ENCODE assay signal across 13 cellular contexts in genomic region chr1:229947968-229948367, GRCh38.
DNase-seq lines count a peak whose midpoint lies in the region; ATAC-seq and TF ChIP-seq lines count a peak whose summit lies in the region.
"Had no signal": no experiment of that assay in that cellular context is flagged by ENCODE, and none has a peak within 500 bp of the region (broad histone marks: within the 10 kb centered on the region; RNA-seq: fewer than 3 reads in every experiment).

No MANE protein-coding gene starts in this region.

- H3K36me3 ChIP-seq in HEK293 (ENCODE audit: control insufficient read depth in 2 of 2, insufficient read depth in 1 of 2, low read length in 2 of 2) (no peaks in the 10 kb centered on the region), left lung (no peaks in the 10 kb centered on the region)

- H3K27ac ChIP-seq in HEK293 (ENCODE audit: extremely low read depth, low read depth, low read length), result no peak overlapping the region
- H3K27ac ChIP-seq in RWPE1, result no peak overlapping the region
- no peak overlapping the region for H3K27ac ChIP-seq in left lung
- no peak overlapping the region for H3K27ac ChIP-seq in right cardiac atrium (ENCODE audit: low read length)

- H3K4me3 ChIP-seq in HEK293 (ENCODE audit: low read depth, low read length) (no peak overlapping the region), cardiac fibroblast (replicated peaks in 1 of 2; ENCODE audit: low read depth in 2 of 2, low read length in 2 of 2) (no peak overlapping the region), left lung (no peak overlapping the region), right cardiac atrium (ENCODE audit: low read length) (no peak overlapping the region)

- DNase-seq in RWPE1 (ENCODE audit: low spot score), result peak; percentile 65
- DNase-seq in cardiac fibroblast (ENCODE audit: low read depth in 2 of 2), result peak; percentile 2 to 42
- no peak for DNase-seq in left lung
- no peak for DNase-seq in NCI-H2029 (lab: John Stamatoyannopoulos, UW)
- DNase-seq in right cardiac atrium, result no peak
- DNase-seq: CD4-positive, alpha-beta memory T cell; HFFc6; NCI-H2081; NCI-H526; OCI-M1; Right ventricle myocardium superior had no signal

- H3K9me3 ChIP-seq in HEK293 (ENCODE audit: control insufficient read depth, insufficient read depth, low read depth, low read length) (no peaks in the 10 kb centered on the region), left lung (no peaks in the 10 kb centered on the region), right cardiac atrium (ENCODE audit: control insufficient read depth, low read length) (no peaks in the 10 kb centered on the region)

- ATAC-seq in left lung (peak; percentile 53), HG02938 (IDR thresholded peaks at IDR 0.05; ENCODE audit: unreplicated experiment) (no peak), right cardiac atrium (no peak)

- no peaks in the 10 kb centered on the region for H3K4me1 ChIP-seq in HEK293 (ENCODE audit: control insufficient read depth, insufficient read depth, low read length)
- H3K4me1 ChIP-seq in left lung, result no peaks in the 10 kb centered on the region
- no peaks in the 10 kb centered on the region for H3K4me1 ChIP-seq in right cardiac atrium (ENCODE audit: control insufficient read depth, insufficient read depth, low read length)

- CTCF ChIA-PET in HEK293 (lab: Yijun Ruan, JAX), result no interaction called here
- CTCF ChIA-PET in RWPE1 (lab: Yijun Ruan, JAX), result no interaction called here

- intact Hi-C loops in left lung (cut with DNase I) (no loop called here), right cardiac atrium (cut with DNase I) (no loop called here)

- TF ChIP-seq CTCF in HEK293 (tag by site-specific recombination; IDR thresholded peaks at IDR 0.05) (no peak), RWPE1 (conservative IDR thresholded peaks at IDR 0.05; ENCODE audit: low read depth) (no peak), cardiac fibroblast (IDR thresholded peaks at IDR 0.05; ENCODE audit: low read depth, low read length) (no peak), left lung (IDR thresholded peaks at IDR 0.05) (no peak)

- POLR2A ChIA-PET in HEK293 (lab: Yijun Ruan, JAX) (no interaction called here), RWPE1 (lab: Yijun Ruan, JAX; ENCODE audit: low non-redundant PET) (no interaction called here)

- H3K27me3 ChIP-seq in left lung, result peaks cover 0 to 11% of the 10 kb centered on the region in 2 donors
- no peaks in the 10 kb centered on the region for H3K27me3 ChIP-seq in right cardiac atrium (ENCODE audit: control insufficient read depth, insufficient read depth)

- WGBS in right cardiac atrium, result 80% methylated on average over 3 of the region's 3 CpGs

TF ChIP-seq in HEK293, 187 proteins besides CTCF, POLR2A, EP300 and RAD21:
- TF ChIP-seq HOXD13 (CRISPR knock-in tag; IDR thresholded peaks at IDR 0.05; ENCODE audit: borderline replicate concordance), result no peak
- TF ChIP-seq ZBTB6 (tag by site-specific recombination; IDR thresholded peaks at IDR 0.05), result no peak
- TF ChIP-seq ZNF335 (tag by site-specific recombination; conservative IDR thresholded peaks at IDR 0.05), result peak; percentile 52
- no peak for TF ChIP-seq ZNF768 (tag by site-specific recombination; IDR thresholded peaks at IDR 0.05)

Comparison
In these comparisons a context has a peak if more than half of its experiments do, and no peak if none do; other contexts are left out.
1. DNase-seq: peak in RWPE1 (single experiment) and cardiac fibroblast (2 of 2); none in left lung (0 of 2), NCI-H2029 (single experiment) and right cardiac atrium (0 of 3).